ENCODE assay signal across 23 cellular contexts in the genomic region with DNA sequence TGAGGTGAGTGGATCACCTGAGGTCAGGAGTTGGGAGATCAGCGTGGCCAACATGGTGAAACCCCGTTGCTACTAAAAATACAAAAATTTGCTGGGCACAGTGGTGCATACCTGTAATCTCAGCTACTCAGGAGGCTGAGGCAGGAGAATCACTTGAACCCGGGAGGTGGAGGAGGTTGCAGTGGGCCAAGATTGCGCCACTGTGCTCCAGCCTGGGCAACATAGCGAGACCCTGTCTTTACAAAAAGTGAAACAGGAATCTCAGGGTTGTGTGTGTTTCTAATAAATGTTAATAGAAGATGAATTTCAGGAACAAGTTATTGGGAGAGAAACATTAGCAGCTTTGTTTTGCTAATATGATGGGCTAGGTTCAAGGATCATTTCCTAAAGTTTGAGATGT. TPM values are rescaled to one million over a fixed set of nuclear protein-coding genes. Genes with fewer than 3 reads are reported as not detected.
A peak's percentile ranks its signal among the peaks of the same experiment; 100 is the strongest.
DNase-seq lines count a peak whose midpoint lies in the region; ATAC-seq and TF ChIP-seq lines count a peak whose summit lies in the region.
"Had no signal": no experiment of that assay in that cellular context is flagged by ENCODE, and none has a peak within 500 bp of the region (broad histone marks: within the 10 kb centered on the region; RNA-seq: fewer than 3 reads in every experiment).

No MANE protein-coding gene starts in this region.

- ATAC-seq in activated naive CD4-positive, alpha-beta T cell treated with anti-CD3 and anti-CD28 coated beads, Interleukin-2, amount 50 U/mL, for 72 hours, result no peak
- ATAC-seq in T-helper 17 cell (no peak), foreskin keratinocyte (no peak), HG03196 (IDR thresholded peaks at IDR 0.05; ENCODE audit: unreplicated experiment) (no peak)
- ATAC-seq: left lobe of liver had no signal

- H3K27me3 ChIP-seq in foreskin keratinocyte (no peaks in the 10 kb centered on the region), hepatocyte (no peaks in the 10 kb centered on the region)
- H3K27me3 ChIP-seq: neutrophil had no signal

- peaks cover 50% of the 10 kb centered on the region for H4K20me1 ChIP-seq in hepatocyte (ENCODE audit: insufficient read depth, poor library complexity, severe bottlenecking)

- peak overlapping the region; percentile 84 to 94 for H3K27ac Mint-ChIP-seq in activated naive CD4-positive, alpha-beta T cell treated with anti-CD3 and anti-CD28 coated beads, Interleukin-2, amount 50 U/mL, for 72 hours
- peak overlapping the region; percentile 86 for H3K27ac Mint-ChIP-seq in T-helper 17 cell

- no peak overlapping the region for H3K4me2 ChIP-seq in hepatocyte

- H3K79me2 ChIP-seq in hepatocyte, result peaks cover 69% of the 10 kb centered on the region

- DNase-seq in activated naive CD4-positive, alpha-beta T cell treated with anti-CD3 and anti-CD28 coated beads, Interleukin-2, amount 50 U/mL, for 72 hours (ENCODE audit: low spot score in 2 of 2), result no peak
- no peak for DNase-seq in activated naive CD4-positive, alpha-beta T cell treated with anti-CD3 and anti-CD28 coated beads, Interleukin-2, amount 50 U/mL, for 16 hours
- no peak for DNase-seq in T-helper 17 cell
- no peak for DNase-seq in foreskin keratinocyte
- DNase-seq in AG08396 (ENCODE audit: low spot score), result no peak
- DNase-seq in hepatocyte (ENCODE audit: low spot score), result no peak
- DNase-seq: ACHN; DMS153; effector CD8-positive, alpha-beta T cell; GDM1; GM23248; Karpas-422; midbrain; NCI-H1930; NCI-H226; OCI-M1; SHP77; SW 1271 had no signal

- no peak overlapping the region for H3K4me3 ChIP-seq in hepatocyte
- H3K4me3 ChIP-seq: GM23248 had no signal

- no peaks in the 10 kb centered on the region for H3K9me3 ChIP-seq in T-helper 17 cell (ENCODE audit: control insufficient read depth, low read length, poor library complexity, severe bottlenecking)
- no peaks in the 10 kb centered on the region for H3K9me3 ChIP-seq in hepatocyte (ENCODE audit: low read depth)
- H3K9me3 ChIP-seq: neutrophil had no signal

- 85% methylated on average over 5 of the region's 5 CpGs for WGBS in hepatocyte (ENCODE audit: low lambda C conversion rate, missing lambda C conversion rate)

- H3K36me3 Mint-ChIP-seq in activated naive CD4-positive, alpha-beta T cell treated with anti-CD3 and anti-CD28 coated beads, Interleukin-2, amount 50 U/mL, for 72 hours, result peaks cover 26 to 56% of the 10 kb centered on the region in 2 donors
- no peaks in the 10 kb centered on the region for H3K36me3 Mint-ChIP-seq in T-helper 17 cell (ENCODE audit: low read depth)

- H2AFZ ChIP-seq in hepatocyte, result no peak overlapping the region
- H2AFZ ChIP-seq: GM23248 had no signal

- no peaks in the 10 kb centered on the region for H3K36me3 ChIP-seq in hepatocyte (replicated peaks; ENCODE audit: insufficient read depth, low read depth)
- H3K36me3 ChIP-seq: neutrophil had no signal

- peaks cover 50% of the 10 kb centered on the region for H3K4me1 Mint-ChIP-seq in T-helper 17 cell

- peaks cover 5% of the 10 kb centered on the region for H3K4me1 ChIP-seq in foreskin keratinocyte
- no peaks in the 10 kb centered on the region for H3K4me1 ChIP-seq in hepatocyte (ENCODE audit: insufficient read depth)

- H3K9me3 Mint-ChIP-seq in activated naive CD4-positive, alpha-beta T cell treated with anti-CD3 and anti-CD28 coated beads, Interleukin-2, amount 50 U/mL, for 72 hours, result peaks cover 31 to 33% of the 10 kb centered on the region in 2 donors

- H3K27ac ChIP-seq in foreskin keratinocyte (peak overlapping the region; percentile 92), temporal lobe (ENCODE audit: low read depth, low read length) (peak overlapping the region; percentile 8), hepatocyte (no peak overlapping the region)
- H3K27ac ChIP-seq: GM23248, neutrophil had no signal

- H3K9me2 ChIP-seq in hepatocyte (replicated peaks; ENCODE audit: insufficient read depth), result no peaks in the 10 kb centered on the region

- TF ChIP-seq CTCF in foreskin keratinocyte (conservative IDR thresholded peaks at IDR 0.05) (no peak), hepatocyte (IDR thresholded peaks at IDR 0.05; ENCODE audit: poor library complexity) (no peak)

- H3K27me3 Mint-ChIP-seq in T-helper 17 cell, result no peaks in the 10 kb centered on the region

- no peak overlapping the region for H3K4me3 Mint-ChIP-seq in T-helper 17 cell
- H3K4me3 Mint-ChIP-seq: CD14-positive monocyte had no signal

RNA-seq across cellular contexts. Expression of a gene that starts 19.9 kb away (rescaled TPM):
- 10 to 100 TPM; 36.2 to 41.6 TPM for total RNA-seq in activated naive CD4-positive, alpha-beta T cell treated with anti-CD3 and anti-CD28 coated beads, Interleukin-2, amount 50 U/mL, for 72 hours
- total RNA-seq in T-helper 17 cell (10 to 100 TPM; 34.5 to 36.6 TPM), foreskin keratinocyte (42.0 and 42.7 TPM in 2 replicates), temporal lobe (43.0 TPM), hepatocyte (32.1 and 38.0 TPM in 2 replicates)
- polyA plus RNA-seq in foreskin keratinocyte (38.9 and 42.2 TPM in 2 replicates), hepatocyte (25.9 and 27.8 TPM in 2 replicates)
